ENCODE assay signal across 14 cellular contexts in genomic region chr10:124658591-124659240, GRCh38.
DNase-seq lines count a peak whose midpoint lies in the region; ATAC-seq and TF ChIP-seq lines count a peak whose summit lies in the region.
"Had no signal": no experiment of that assay in that cellular context is flagged by ENCODE, and none has a peak within 500 bp of the region (broad histone marks: within the 10 kb centered on the region; RNA-seq: fewer than 3 reads in every experiment).

No MANE protein-coding gene starts in this region.

- H3K9me3 ChIP-seq in heart left ventricle: no peaks in the 10 kb centered on the region
- no peaks in the 10 kb centered on the region for H3K9me3 ChIP-seq in right atrium auricular region
- H3K9me3 ChIP-seq in naive thymus-derived CD4-positive, alpha-beta T cell (ENCODE audit: control insufficient read depth in 2 of 3, low read length in 3 of 3): no peaks in the 10 kb centered on the region
- no peaks in the 10 kb centered on the region for H3K9me3 ChIP-seq in thymus (ENCODE audit: control insufficient read depth)

- peaks cover 44% of the 10 kb centered on the region for H3K4me1 Mint-ChIP-seq in activated CD8-positive, alpha-beta T cell treated with anti-CD3 and anti-CD28 coated beads, Interleukin-2, amount 10 ng/mL, durations not matched to agents 7 days and 5 days (ENCODE audit: low read depth)
- peaks cover 47 to 77% (median 71%) of the 10 kb centered on the region in 7 donors for H3K4me1 Mint-ChIP-seq in naive thymus-derived CD4-positive, alpha-beta T cell

- no peak for ATAC-seq in heart left ventricle
- ATAC-seq in activated CD8-positive, alpha-beta T cell treated with anti-CD3 and anti-CD28 coated beads, Interleukin-2, amount 10 ng/mL, durations not matched to agents 7 days and 5 days: no peak
- ATAC-seq in naive thymus-derived CD4-positive, alpha-beta T cell: no peak

- 87 to 98% (median 92%) methylated on average over 12 of the region's 12 CpGs for WGBS in heart left ventricle, 4 donors
- 94% methylated on average over 12 of the region's 12 CpGs for WGBS in thymus

- peak in 2 of 5 donors; percentile 9 to 17 for DNase-seq in heart left ventricle
- no peak for DNase-seq in right atrium auricular region (ENCODE audit: low spot score)
- DNase-seq in activated CD8-positive, alpha-beta T cell treated with anti-CD3 and anti-CD28 coated beads, Interleukin-2, amount 10 ng/mL, durations not matched to agents 7 days and 5 days: no peak
- DNase-seq in naive thymus-derived CD4-positive, alpha-beta T cell: no peak
- DNase-seq in erythroblast (lab: John Stamatoyannopoulos, UW): no peak
- DNase-seq in NCI-H345 treated with DMSO at 0.1 percent for 48 hours (lab: John Stamatoyannopoulos, UW; ENCODE audit: unreplicated experiment): no peak
- no peak for DNase-seq in pons (ENCODE audit: low spot score)
- DNase-seq: ACHN; activated CD8-positive, alpha-beta memory T cell treated with anti-CD3 and anti-CD28 coated beads for 24 hours; activated naive CD4-positive, alpha-beta T cell treated with anti-CD3 and anti-CD28 coated beads for 36 hours; Calu3; head of caudate nucleus; NCI-H2171 treated with DMSO at 0.1 percent for 48 hours had no signal

- H3K36me3 ChIP-seq in heart left ventricle: peaks cover 0 to 22% (median 2%) of the 10 kb centered on the region in 9 donors
- H3K36me3 ChIP-seq in right atrium auricular region: no peaks in the 10 kb centered on the region
- peaks cover 0 to 13% (median 0%) of the 10 kb centered on the region in 3 experiments for H3K36me3 ChIP-seq in naive thymus-derived CD4-positive, alpha-beta T cell (ENCODE audit: control insufficient read depth in 2 of 3, insufficient read depth in 3 of 3, low read length in 3 of 3)
- peaks cover 44% of the 10 kb centered on the region for H3K36me3 ChIP-seq in thymus (ENCODE audit: control insufficient read depth, insufficient read depth)

- CTCF ChIA-PET in activated CD8-positive, alpha-beta T cell treated with anti-CD3 and anti-CD28 coated beads, Interleukin-2, amount 10 ng/mL, durations not matched to agents 7 days and 5 days (lab: Charles Lee): interaction anchor here (0.7 to 2.7 kb wide), 6 partner anchors 8 to 90 kb away, joined by 3 to 15 read pairs (median 4); no protein-coding TSS in a partner anchor
- CTCF ChIA-PET in naive thymus-derived CD4-positive, alpha-beta T cell (lab: Charles Lee): interaction anchor here (1.7 to 1.8 kb wide), 2 partner anchors 10 to 60 kb away, joined by 6 to 9 read pairs; no protein-coding TSS in a partner anchor

- peaks cover 5% of the 10 kb centered on the region for H3K36me3 Mint-ChIP-seq in activated CD8-positive, alpha-beta T cell treated with anti-CD3 and anti-CD28 coated beads, Interleukin-2, amount 10 ng/mL, durations not matched to agents 7 days and 5 days (ENCODE audit: low read depth)
- H3K36me3 Mint-ChIP-seq in naive thymus-derived CD4-positive, alpha-beta T cell: peaks cover 0 to 18% (median 5%) of the 10 kb centered on the region in 5 donors

- H3K4me3 ChIP-seq in heart left ventricle: no peak overlapping the region
- no peak overlapping the region for H3K4me3 ChIP-seq in right atrium auricular region
- H3K4me3 ChIP-seq in naive thymus-derived CD4-positive, alpha-beta T cell (ENCODE audit: low read length): no peak overlapping the region
- no peak overlapping the region for H3K4me3 ChIP-seq in thymus (ENCODE audit: low read length)

- H3K27me3 ChIP-seq in heart left ventricle: no peaks in the 10 kb centered on the region
- no peaks in the 10 kb centered on the region for H3K27me3 ChIP-seq in right atrium auricular region
- no peaks in the 10 kb centered on the region for H3K27me3 ChIP-seq in naive thymus-derived CD4-positive, alpha-beta T cell (ENCODE audit: control insufficient read depth in 2 of 2, insufficient read depth in 2 of 2, low read length in 2 of 2)
- H3K27me3 ChIP-seq in thymus (ENCODE audit: control insufficient read depth, insufficient read depth): no peaks in the 10 kb centered on the region

- H3K27ac ChIP-seq in heart left ventricle (peak overlapping the region in 7 of 12 donors; percentile 3 to 70 (median 39)), right atrium auricular region (no peak overlapping the region), thymus (ENCODE audit: low read depth) (peak overlapping the region; percentile 75)
- H3K27ac ChIP-seq in naive thymus-derived CD4-positive, alpha-beta T cell (ENCODE audit: low read depth, low read length): no peak overlapping the region

- TF ChIP-seq POLR2A in heart left ventricle (IDR thresholded peaks at IDR 0.05) (no peak), erythroblast (IDR thresholded peaks at IDR 0.05; ENCODE audit: low read length) (no peak)

- intact Hi-C loops in heart left ventricle (cut with DNase I): no loop called here
- intact Hi-C loops in naive thymus-derived CD4-positive, alpha-beta T cell (cut with micrococcal nuclease): no loop called here

- peak overlapping the region; percentile 36 for H3K27ac Mint-ChIP-seq in activated CD8-positive, alpha-beta T cell treated with anti-CD3 and anti-CD28 coated beads, Interleukin-2, amount 10 ng/mL, durations not matched to agents 7 days and 5 days
- peak overlapping the region in 8 of 9 donors; percentile 40 to 80 (median 48) for H3K27ac Mint-ChIP-seq in naive thymus-derived CD4-positive, alpha-beta T cell
- H3K27ac Mint-ChIP-seq: activated naive CD4-positive, alpha-beta T cell treated with anti-CD3 and anti-CD28 coated beads for 36 hours had no signal

- no peak overlapping the region for H3K4me3 Mint-ChIP-seq in activated CD8-positive, alpha-beta T cell treated with anti-CD3 and anti-CD28 coated beads, Interleukin-2, amount 10 ng/mL, durations not matched to agents 7 days and 5 days
- H3K4me3 Mint-ChIP-seq in naive thymus-derived CD4-positive, alpha-beta T cell: peak overlapping the region in 8 of 10 donors; percentile 5 to 68 (median 32)
- H3K4me3 Mint-ChIP-seq: activated naive CD4-positive, alpha-beta T cell treated with anti-CD3 and anti-CD28 coated beads for 36 hours had no signal

- TF ChIP-seq CTCF in heart left ventricle (IDR thresholded peaks at IDR 0.05) (no peak), right atrium auricular region (IDR thresholded peaks at IDR 0.05) (no peak)

- peaks cover 2 to 78% (median 44%) of the 10 kb centered on the region in 12 donors for H3K4me1 ChIP-seq in heart left ventricle
- H3K4me1 ChIP-seq in right atrium auricular region: peaks cover 0 to 39% of the 10 kb centered on the region in 2 donors
- H3K4me1 ChIP-seq in naive thymus-derived CD4-positive, alpha-beta T cell (ENCODE audit: control insufficient read depth in 2 of 2, insufficient read depth in 2 of 2, low read length in 2 of 2): peaks cover 41 to 80% of the 10 kb centered on the region in 2 donors
- peaks cover 58% of the 10 kb centered on the region for H3K4me1 ChIP-seq in thymus (ENCODE audit: control insufficient read depth, insufficient read depth, low read length)

- POLR2A ChIA-PET in activated CD8-positive, alpha-beta T cell treated with anti-CD3 and anti-CD28 coated beads, Interleukin-2, amount 10 ng/mL, durations not matched to agents 7 days and 5 days (lab: Charles Lee): interaction anchor here (0.7 to 1.4 kb wide), 4 partner anchors 10 to 258 kb away, joined by 3 to 4 read pairs (median 4); no protein-coding TSS in a partner anchor
- POLR2A ChIA-PET in naive thymus-derived CD4-positive, alpha-beta T cell (lab: Charles Lee): interaction anchor here (0.8 to 6.9 kb wide), 7 partner anchors 10 to 63 kb away, joined by 3 to 55 read pairs (median 5); no protein-coding TSS in a partner anchor

- H3K9me3 Mint-ChIP-seq in activated CD8-positive, alpha-beta T cell treated with anti-CD3 and anti-CD28 coated beads, Interleukin-2, amount 10 ng/mL, durations not matched to agents 7 days and 5 days (ENCODE audit: insufficient read depth): no peaks in the 10 kb centered on the region
- peaks cover 0 to 1% (median 0%) of the 10 kb centered on the region in 11 donors for H3K9me3 Mint-ChIP-seq in naive thymus-derived CD4-positive, alpha-beta T cell
- H3K9me3 Mint-ChIP-seq: activated naive CD4-positive, alpha-beta T cell treated with anti-CD3 and anti-CD28 coated beads for 36 hours had no signal

- H3K27me3 Mint-ChIP-seq in activated CD8-positive, alpha-beta T cell treated with anti-CD3 and anti-CD28 coated beads, Interleukin-2, amount 10 ng/mL, durations not matched to agents 7 days and 5 days (ENCODE audit: low read depth): no peaks in the 10 kb centered on the region
- H3K27me3 Mint-ChIP-seq in naive thymus-derived CD4-positive, alpha-beta T cell: no peaks in the 10 kb centered on the region

Comparison
In these comparisons a context has a peak if more than half of its experiments do, and no peak if none do; other contexts are left out.
1. H3K27ac ChIP-seq: peak in heart left ventricle (7 of 12) and thymus (single experiment); none in right atrium auricular region (0 of 2) and naive thymus-derived CD4-positive, alpha-beta T cell (single experiment).